Comparison of ENCODE assay signal across 1 cellular context in the genomic region with DNA sequence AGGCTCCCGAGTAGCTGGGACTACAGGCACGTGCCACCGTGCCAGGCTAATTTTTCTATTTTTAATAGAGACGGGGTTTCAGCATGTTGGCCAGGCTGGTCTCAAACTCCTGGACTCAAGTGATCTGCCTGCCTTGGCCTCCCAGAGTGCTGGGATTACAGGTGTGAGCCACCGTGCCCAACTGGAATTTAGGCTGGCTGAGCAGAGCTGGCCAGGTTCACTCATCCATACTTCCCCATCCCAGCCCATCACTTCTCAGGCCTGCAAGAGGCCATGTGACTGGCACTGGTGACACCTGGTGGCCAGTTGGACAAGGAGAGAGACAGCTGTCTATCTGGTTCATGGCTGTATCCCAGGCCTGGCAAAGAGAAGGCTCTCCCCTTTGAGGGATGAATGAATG.
TF ChIP-seq lines count a peak whose summit lies in the region.

No MANE protein-coding gene starts in this region.

TF ChIP-seq in IMR-90, 13 proteins besides CTCF, POLR2A, EP300 and RAD21:
- TF ChIP-seq, protein P1, sequence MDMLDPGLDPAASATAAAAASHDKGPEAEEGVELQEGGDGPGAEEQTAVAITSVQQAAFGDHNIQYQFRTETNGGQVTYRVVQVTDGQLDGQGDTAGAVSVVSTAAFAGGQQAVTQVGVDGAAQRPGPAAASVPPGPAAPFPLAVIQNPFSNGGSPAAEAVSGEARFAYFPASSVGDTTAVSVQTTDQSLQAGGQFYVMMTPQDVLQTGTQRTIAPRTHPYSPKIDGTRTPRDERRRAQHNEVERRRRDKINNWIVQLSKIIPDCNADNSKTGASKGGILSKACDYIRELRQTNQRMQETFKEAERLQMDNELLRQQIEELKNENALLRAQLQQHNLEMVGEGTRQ (IDR thresholded peaks at IDR 0.05; ENCODE audit: low read depth, low read length) = peak; percentile 83
- TF ChIP-seq SMC3 (IDR thresholded peaks at IDR 0.05; ENCODE audit: low read depth, low read length) = peak; percentile 92
